Comparison of ENCODE assay signal across 17 cellular contexts in the genomic region with DNA sequence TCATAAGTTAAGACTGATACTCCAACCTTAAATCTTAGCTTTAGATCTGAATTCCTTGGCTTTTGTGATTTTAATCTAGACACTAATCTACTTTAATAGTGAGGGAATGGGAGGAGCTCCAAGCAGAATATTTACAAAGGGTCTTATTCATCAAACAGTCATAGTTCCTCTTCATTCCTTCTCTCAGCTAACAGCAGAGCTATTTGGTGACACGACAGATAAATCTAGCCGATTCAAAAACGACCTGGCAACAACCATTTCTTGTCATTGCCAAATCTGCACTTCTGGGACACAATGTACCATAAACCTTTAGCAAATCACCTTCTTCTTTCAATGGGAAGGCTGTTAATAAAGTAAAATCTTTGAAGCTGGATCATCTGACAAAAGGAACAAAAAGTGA. TPM values are rescaled to one million over a fixed set of nuclear protein-coding genes. Genes with fewer than 3 reads are reported as not detected.
"Had no signal": no experiment of that assay in that cellular context is flagged by ENCODE, and none has a peak within 500 bp of the region (broad histone marks: within the 10 kb centered on the region; RNA-seq: fewer than 3 reads in every experiment).

No MANE protein-coding gene starts in this region.

- H3K79me2 ChIP-seq: parathyroid adenoma had no signal

- H3K4me3 ChIP-seq: colonic mucosa, gastroesophageal sphincter, left lung, neural progenitor cell, spleen, transverse colon had no signal

- FAIRE-seq: keratinocyte had no signal

- H3K27me3 ChIP-seq: colonic mucosa, transverse colon had no signal

- H3K9me3 ChIP-seq: colonic mucosa, gastroesophageal sphincter, left lung, spleen, transverse colon had no signal

- H3K4me1 ChIP-seq: colonic mucosa, gastroesophageal sphincter, left lung, neural progenitor cell, parathyroid adenoma, spleen, transverse colon had no signal

- H3K36me3 ChIP-seq: colonic mucosa, gastroesophageal sphincter, left lung, neural progenitor cell, spleen, transverse colon had no signal

- H2AFZ ChIP-seq: neural progenitor cell, parathyroid adenoma had no signal

- H3K4me2 ChIP-seq: neural progenitor cell had no signal

- ATAC-seq: gastroesophageal sphincter; left lung; right cardiac atrium; stimulated activated naive B cell treated with anti-CD40 and anti-IgM and Interleukin-4, amounts not matched to agents 10 μg/mL and 1 μg/mL and 100 μg/mL, for 72 hours had no signal

- DNase-seq: activated B cell treated with CpG ODN at 0.5 μM for 24 hours; activated CD4-positive, alpha-beta T cell treated with anti-CD3 and anti-CD28 coated beads, Interleukin-2, amount 10 ng/mL, durations not matched to agents 24 days and 14 days; activated CD8-positive, alpha-beta memory T cell treated with anti-CD3 and anti-CD28 coated beads for 24 hours; activated naive CD4-positive, alpha-beta T cell treated with anti-CD3 and anti-CD28 coated beads for 36 hours; caudate nucleus; colonic mucosa; left lung; mesenchymal stem cell; right cardiac atrium; spleen; stimulated activated CD4-positive, alpha-beta T cell treated with anti-CD3 and anti-CD28 coated beads, Interleukin-2, amount 100 ng/mL, for 24 hours; stimulated activated naive B cell treated with anti-CD40 and anti-IgM and Interleukin-4, amounts not matched to agents 10 μg/mL and 1 μg/mL and 100 μg/mL, for 72 hours; transverse colon had no signal

- H3K27ac ChIP-seq: colonic mucosa, gastroesophageal sphincter, left lung, neural progenitor cell, parathyroid adenoma, spleen, transverse colon had no signal

- H3K9ac ChIP-seq: neural progenitor cell, parathyroid adenoma had no signal

RNA-seq across cellular contexts. Expression of a gene that starts 52.8 kb away (rescaled TPM):
- polyA plus RNA-seq: keratinocyte had no signal
